9 cellular contexts compared by ENCODE assay signal in the genomic region with DNA sequence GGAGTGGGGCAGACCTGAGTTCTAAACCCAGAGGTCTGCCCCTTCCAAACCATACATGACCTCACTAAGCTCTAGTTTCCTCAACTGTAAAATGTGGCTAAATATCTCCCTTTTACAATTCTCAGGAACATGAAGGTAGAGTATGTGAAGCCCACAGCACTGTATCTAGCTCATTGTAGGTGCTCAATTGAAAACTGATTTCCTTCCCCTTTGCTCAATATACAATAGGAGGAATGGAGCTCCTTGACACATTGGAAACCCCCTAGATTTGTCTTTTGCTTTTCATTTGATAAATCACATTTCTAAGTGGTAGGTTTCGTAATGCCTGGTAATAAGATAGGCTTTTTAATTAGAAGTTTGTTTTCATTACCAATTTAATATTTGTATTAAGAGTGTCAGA.
DNase-seq lines count a peak whose midpoint lies in the region; ATAC-seq and TF ChIP-seq lines count a peak whose summit lies in the region.
"Had no signal": no experiment of that assay in that cellular context is flagged by ENCODE, and none has a peak within 500 bp of the region (broad histone marks: within the 10 kb centered on the region; RNA-seq: fewer than 3 reads in every experiment).

No MANE protein-coding gene starts in this region.

- H4K8ac ChIP-seq in mesendoderm (ENCODE audit: low read depth, low read length), result no peak overlapping the region

- H2AK5ac ChIP-seq in mesendoderm (ENCODE audit: low read length), result no peak overlapping the region

- H3K4me2 ChIP-seq in OCI-LY3 (ENCODE audit: low read length) (peak overlapping the region; percentile 33), mesendoderm (ENCODE audit: low read length) (no peak overlapping the region)

- 41% methylated on average over 1 of the region's 1 CpG for WGBS in right cardiac atrium
- no CpG with 5 or more reads among the region's 1 CpG for WGBS in mesendoderm (ENCODE audit: extremely low coverage, insufficient coverage, low lambda C conversion rate)

- no peak overlapping the region for H2AFZ ChIP-seq in OCI-LY3 (ENCODE audit: low read depth, low read length)

- 0 out of 2 replicates have a peak overlapping the region, but pooled peaks have one; percentile 14 for H3K9ac ChIP-seq in OCI-LY3 (ENCODE audit: low read length)
- H3K9ac ChIP-seq in mesendoderm (ENCODE audit: low read length), result no peak overlapping the region

- H3K79me2 ChIP-seq in OCI-LY3 (ENCODE audit: low read length) (peaks cover 15% of the 10 kb centered on the region), mesendoderm (ENCODE audit: control insufficient read depth, insufficient read depth, low read length) (no peaks in the 10 kb centered on the region)

- ATAC-seq in right cardiac atrium, result no peak
- no peak for ATAC-seq in left cardiac atrium
- ATAC-seq in left lung, result no peak

- H2BK15ac ChIP-seq in mesendoderm (replicated peaks; ENCODE audit: low read depth), result no peak overlapping the region

- no peak overlapping the region for H3K18ac ChIP-seq in mesendoderm (ENCODE audit: low read length)

- intact Hi-C loops in right cardiac atrium (cut with DNase I) (loop anchor here in 2 of 4 donors (5.0 kb wide), 2 partner anchors 32 to 37 kb away; no protein-coding TSS in a partner anchor), left cardiac atrium (cut with DNase I) (no loop called here), left lung (cut with DNase I) (no loop called here)

- H3K36me3 ChIP-seq in OCI-LY3 (replicated peaks; ENCODE audit: low read depth, low read length) (peaks cover 43% of the 10 kb centered on the region), left lung (peaks cover 0 to 23% of the 10 kb centered on the region in 2 donors), mesendoderm (ENCODE audit: control insufficient read depth, insufficient read depth, low read length) (no peaks in the 10 kb centered on the region)

- no peaks in the 10 kb centered on the region for H4K20me1 ChIP-seq in OCI-LY3 (ENCODE audit: insufficient read depth, low read length)

- H3K4ac ChIP-seq in mesendoderm (ENCODE audit: low read depth, low read length), result no peak overlapping the region

- H2BK5ac ChIP-seq in mesendoderm (ENCODE audit: low read length), result no peak overlapping the region

- TF ChIP-seq CTCF in OCI-LY3 (IDR thresholded peaks at IDR 0.05; ENCODE audit: low read depth, low read length) (no peak), left lung (IDR thresholded peaks at IDR 0.05) (no peak)

- H3K9me3 ChIP-seq in right cardiac atrium (ENCODE audit: control insufficient read depth, low read length) (no peaks in the 10 kb centered on the region), OCI-LY3 (ENCODE audit: insufficient read depth, low read length) (no peaks in the 10 kb centered on the region), left lung (no peaks in the 10 kb centered on the region)

- no peaks in the 10 kb centered on the region for H3K27me3 ChIP-seq in right cardiac atrium (ENCODE audit: control insufficient read depth, insufficient read depth)
- no peaks in the 10 kb centered on the region for H3K27me3 ChIP-seq in OCI-LY3 (ENCODE audit: low read depth, low read length)
- H3K27me3 ChIP-seq in left lung, result no peaks in the 10 kb centered on the region
- H3K27me3 ChIP-seq in mesendoderm (ENCODE audit: insufficient read depth, low read length, poor library complexity), result no peaks in the 10 kb centered on the region

- H3K27ac ChIP-seq in right cardiac atrium (ENCODE audit: low read length), result peak overlapping the region; percentile 42
- H3K27ac ChIP-seq in OCI-LY3 (ENCODE audit: low read length), result peak overlapping the region; percentile 24; the same call in 1 of the 2 replicates
- H3K27ac ChIP-seq in left lung, result peak overlapping the region; percentile 4 to 33
- no peak overlapping the region for H3K27ac ChIP-seq in mesendoderm (ENCODE audit: low read depth, low read length)

- no peak overlapping the region for H2BK120ac ChIP-seq in mesendoderm (ENCODE audit: low read depth, low read length)

- H3K79me1 ChIP-seq in mesendoderm (ENCODE audit: low read length), result no peaks in the 10 kb centered on the region

- no peak overlapping the region for H3K56ac ChIP-seq in mesendoderm (ENCODE audit: low read length)

- H3K4me3 ChIP-seq in right cardiac atrium (ENCODE audit: low read length) (peak overlapping the region; percentile 7), OCI-LY3 (ENCODE audit: low read length) (no peak overlapping the region), left lung (no peak overlapping the region), mesendoderm (ENCODE audit: low read length) (no peak overlapping the region)

- no peak overlapping the region for H3K23ac ChIP-seq in mesendoderm (ENCODE audit: low read length)

- no peak overlapping the region for H4K5ac ChIP-seq in mesendoderm (ENCODE audit: low read length)

- DNase-seq in right cardiac atrium (no peak), left cardiac atrium (no peak), left lung (no peak), NCI-H1417 treated with DMSO at 0.1 percent for 48 hours (lab: John Stamatoyannopoulos, UW) (no peak), iPS-NIHi7 (ENCODE audit: extremely low spot score) (no peak), NCI-H1436 (lab: John Stamatoyannopoulos, UW) (no peak), mesendoderm (no peak)
- DNase-seq: stimulated activated CD4-positive, alpha-beta T cell treated with anti-CD3 and anti-CD28 coated beads, Interleukin-4, amount 100 ng/mL, for 1 hour had no signal

- H3K4me1 ChIP-seq in right cardiac atrium (ENCODE audit: control insufficient read depth, insufficient read depth, low read length), result peaks cover 15% of the 10 kb centered on the region
- H3K4me1 ChIP-seq in OCI-LY3 (ENCODE audit: low read length), result peaks cover 41% of the 10 kb centered on the region
- peaks cover 22 to 86% of the 10 kb centered on the region in 2 donors for H3K4me1 ChIP-seq in left lung
- peaks cover 3% of the 10 kb centered on the region for H3K4me1 ChIP-seq in mesendoderm (ENCODE audit: control insufficient read depth, low read depth, low read length)
